ENCODE assay signal across 9 cellular contexts in genomic region chr1:65063025-65063424, GRCh38.
DNase-seq lines count a peak whose midpoint lies in the region; FAIRE-seq and TF ChIP-seq lines count a peak whose summit lies in the region.
"Had no signal": no experiment of that assay in that cellular context is flagged by ENCODE, and none has a peak within 500 bp of the region (broad histone marks: within the 10 kb centered on the region; RNA-seq: fewer than 3 reads in every experiment).

No MANE protein-coding gene starts in this region.

- H3K36me3 ChIP-seq in breast epithelium (no peaks in the 10 kb centered on the region), small intestine (ENCODE audit: control insufficient read depth in 2 of 2, insufficient read depth in 2 of 2, low read length in 2 of 2) (peaks cover 0 to 3% of the 10 kb centered on the region in 2 donors)

- H3K4me1 ChIP-seq in breast epithelium (peaks cover 0 to 9% of the 10 kb centered on the region in 2 donors), small intestine (ENCODE audit: control insufficient read depth in 2 of 2, insufficient read depth in 1 of 2, low read depth in 1 of 2, low read length in 1 of 2) (peaks cover 4 to 7% of the 10 kb centered on the region in 2 donors)

- H3K9me3 ChIP-seq in breast epithelium (no peaks in the 10 kb centered on the region), small intestine (ENCODE audit: control insufficient read depth, low read depth) (no peaks in the 10 kb centered on the region)

- H3K27me3 ChIP-seq in breast epithelium: no peaks in the 10 kb centered on the region
- no peaks in the 10 kb centered on the region for H3K27me3 ChIP-seq in small intestine (ENCODE audit: control insufficient read depth in 2 of 2, insufficient read depth in 2 of 2, low read length in 2 of 2)

- H3K9me3 Mint-ChIP-seq in activated naive CD4-positive, alpha-beta T cell treated with anti-CD3 and anti-CD28 coated beads for 36 hours: no peaks in the 10 kb centered on the region

- WGBS in small intestine, 3 donors: 49 to 67% (median 60%) methylated on average over 6 of the region's 6 CpGs

- DNase-seq in activated naive CD4-positive, alpha-beta T cell treated with anti-CD3 and anti-CD28 coated beads for 36 hours: no peak
- DNase-seq in activated naive CD4-positive, alpha-beta T cell (lab: John Stamatoyannopoulos, UW): no peak
- DNase-seq in Kasumi-1 (lab: John Stamatoyannopoulos, UW) (peak; percentile 25 to 53), breast epithelium (ENCODE audit: low spot score in 2 of 2) (no peak), small intestine (peak; percentile 23), T-helper 1 cell (no peak), putamen (ENCODE audit: low spot score) (no peak), NCI-H774 (lab: John Stamatoyannopoulos, UW) (no peak)
- DNase-seq: foreskin melanocyte had no signal

- no peaks in the 10 kb centered on the region for H3K27me3 Mint-ChIP-seq in activated naive CD4-positive, alpha-beta T cell treated with anti-CD3 and anti-CD28 coated beads for 36 hours (ENCODE audit: low read depth)

- peak in 1 of 3 donors; percentile 9 for TF ChIP-seq CTCF in breast epithelium (IDR thresholded peaks at IDR 0.05)

- H3K4me3 ChIP-seq in breast epithelium: peak overlapping the region in 1 of 3 donors; percentile 14
- no peak overlapping the region for H3K4me3 ChIP-seq in small intestine (ENCODE audit: low read depth in 1 of 2, low read length in 2 of 2)

- peak overlapping the region; percentile 5 for H3K4me3 Mint-ChIP-seq in activated naive CD4-positive, alpha-beta T cell treated with anti-CD3 and anti-CD28 coated beads for 36 hours

- CTCF ChIA-PET in activated naive CD4-positive, alpha-beta T cell treated with anti-CD3 and anti-CD28 coated beads for 36 hours (lab: Charles Lee): interaction anchor here (0.7 to 6.3 kb wide), 7 partner anchors 10 to 238 kb away, joined by 3 to 118 read pairs (median 3); no protein-coding TSS in a partner anchor

- no peak overlapping the region for H3K27ac Mint-ChIP-seq in activated naive CD4-positive, alpha-beta T cell treated with anti-CD3 and anti-CD28 coated beads for 36 hours

- H3K4me1 Mint-ChIP-seq in activated naive CD4-positive, alpha-beta T cell treated with anti-CD3 and anti-CD28 coated beads for 36 hours (ENCODE audit: low read depth): peaks cover 67% of the 10 kb centered on the region

- H3K36me3 Mint-ChIP-seq in activated naive CD4-positive, alpha-beta T cell treated with anti-CD3 and anti-CD28 coated beads for 36 hours (ENCODE audit: low read depth): peaks cover 1% of the 10 kb centered on the region

- no peak for FAIRE-seq in small intestine (lab: Jason Lieb, UNC)

- intact Hi-C loops in activated naive CD4-positive, alpha-beta T cell treated with anti-CD3 and anti-CD28 coated beads for 36 hours (cut with micrococcal nuclease): loop anchor here (1.0 to 10.0 kb wide), 8 partner anchors 12 to 1872 kb away; no protein-coding TSS in a partner anchor
- intact Hi-C loops in breast epithelium (cut with DNase I; ENCODE audit: low total_unique reads): no loop called here

- peak overlapping the region; percentile 28 to 50 for H3K27ac ChIP-seq in breast epithelium
- no peak overlapping the region for H3K27ac ChIP-seq in small intestine (ENCODE audit: low read depth in 1 of 2, low read length in 1 of 2)

- no peak for TF ChIP-seq POLR2A in breast epithelium (IDR thresholded peaks at IDR 0.05)

Comparison
In these comparisons a context has a peak if more than half of its experiments do, and no peak if none do; other contexts are left out.
1. DNase-seq: peak in Kasumi-1 (2 of 2) and small intestine (single experiment); none in activated naive CD4-positive, alpha-beta T cell treated with anti-CD3 and anti-CD28 coated beads for 36 hours (single experiment), activated naive CD4-positive, alpha-beta T cell (0 of 4), breast epithelium (0 of 2), T-helper 1 cell (0 of 5), putamen (single experiment) and NCI-H774 (single experiment).
2. H3K27ac ChIP-seq: peak in breast epithelium (2 of 2); none in small intestine (0 of 2).